ENCODE assay signal across 8 cellular contexts in genomic region chr12:21438643-21439042, GRCh38. TPM values are rescaled to one million over a fixed set of nuclear protein-coding genes. Genes with fewer than 3 reads are reported as not detected.
DNase-seq lines count a peak whose midpoint lies in the region.

No MANE protein-coding gene starts in this region.

- peaks cover 8% of the 10 kb centered on the region for H3K4me1 ChIP-seq in SJSA1 (replicated peaks)
- peaks cover 0 to 11% (median 0%) of the 10 kb centered on the region in 3 donors for H3K4me1 ChIP-seq in skeletal muscle tissue (ENCODE audit: control insufficient read depth in 3 of 3, insufficient read depth in 3 of 3, low read length in 3 of 3)

- peak overlapping the region in 2 of 3 donors; percentile 92 to 98 for H3K9ac ChIP-seq in skeletal muscle tissue (ENCODE audit: low read depth in 1 of 3, low read length in 3 of 3)

- H3K27ac ChIP-seq in SJSA1: peak overlapping the region; percentile 94
- H3K27ac ChIP-seq in skeletal muscle tissue (ENCODE audit: low read depth, low read length): no peak overlapping the region

- DNase-seq in NCI-H146 (lab: John Stamatoyannopoulos, UW) (peak; percentile 11), NCI-H146 treated with DMSO at 0.1 percent for 48 hours (lab: John Stamatoyannopoulos, UW; ENCODE audit: unreplicated experiment) (no peak), SJSA1 (ENCODE audit: low read depth in 1 of 2, low spot score in 2 of 2) (no peak), fibroblast of peridontal ligament (ENCODE audit: extremely low read depth) (peak; percentile 20), NCI-H1930 (lab: John Stamatoyannopoulos, UW) (no peak), NCI-H1417 treated with DMSO at 0.1 percent for 48 hours (lab: John Stamatoyannopoulos, UW) (no peak)
- no peak for DNase-seq in stimulated activated CD4-positive, alpha-beta T cell treated with anti-CD3 and anti-CD28 coated beads, Interleukin-2, amount 100 ng/mL, for 48 hours

- no peaks in the 10 kb centered on the region for H3K36me3 ChIP-seq in SJSA1
- H3K36me3 ChIP-seq in skeletal muscle tissue (ENCODE audit: control insufficient read depth in 3 of 3, insufficient read depth in 3 of 3, low read length in 3 of 3): peaks cover 4 to 9% (median 7%) of the 10 kb centered on the region in 3 donors

- no peaks in the 10 kb centered on the region for H3K9me3 ChIP-seq in SJSA1 (replicated peaks)
- H3K9me3 ChIP-seq in skeletal muscle tissue (ENCODE audit: control insufficient read depth in 3 of 3, low read length in 3 of 3): no peaks in the 10 kb centered on the region

- H3K4me3 ChIP-seq in SJSA1 (peak overlapping the region; percentile 48), skeletal muscle tissue (ENCODE audit: low read length in 3 of 3) (peak overlapping the region; percentile 81 to 95 (median 87))

- H3K27me3 ChIP-seq in SJSA1 (replicated peaks) (no peaks in the 10 kb centered on the region), skeletal muscle tissue (ENCODE audit: control insufficient read depth in 3 of 3, insufficient read depth in 3 of 3, low read length in 3 of 3) (peaks cover 0 to 6% (median 0%) of the 10 kb centered on the region in 3 donors)

RNA-seq across cellular contexts. Expression of gene PYROXD1, which starts 1.2 kb away (rescaled TPM):
- 7.2 and 14.2 TPM in 2 replicates for total RNA-seq in SJSA1 (2014; rRNA removed; shearing (Covaris generic))
- total RNA-seq in skeletal muscle tissue: 8.4 TPM

Comparison
In these comparisons a context has a peak if more than half of its experiments do, and no peak if none do; other contexts are left out.
1. DNase-seq: peak in NCI-H146 (single experiment) and fibroblast of peridontal ligament (single experiment); none in NCI-H146 treated with DMSO at 0.1 percent for 48 hours (single experiment), SJSA1 (0 of 2), NCI-H1930 (0 of 2), stimulated activated CD4-positive, alpha-beta T cell treated with anti-CD3 and anti-CD28 coated beads, Interleukin-2, amount 100 ng/mL, for 48 hours (0 of 2) and NCI-H1417 treated with DMSO at 0.1 percent for 48 hours (single experiment).